ENCODE assay signal across 18 cellular contexts in genomic region chr1:228066891-228067654, GRCh38.
"Had no signal": no experiment of that assay in that cellular context is flagged by ENCODE, and none has a peak within 500 bp of the region (broad histone marks: within the 10 kb centered on the region; RNA-seq: fewer than 3 reads in every experiment).

No MANE protein-coding gene starts in this region.

- H3K27me3 ChIP-seq: thyroid gland had no signal

- H3K4me2 ChIP-seq: smooth muscle cell had no signal

- DNase-seq: activated B cell treated with CpG ODN at 0.5 μM for 24 hours; activated CD4-positive, alpha-beta T cell treated with anti-CD3 and anti-CD28 coated beads for 36 hours; activated CD4-positive, alpha-beta T cell treated with anti-CD3 and anti-CD28 coated beads, Interleukin-2, amount 50 U/mL, for 48 hours; activated naive CD8-positive, alpha-beta T cell treated with anti-CD3 and anti-CD28 coated beads for 36 hours; effector memory CD8-positive, alpha-beta T cell; hypothalamus; nephron progenitor cell; occipital lobe; stimulated activated CD4-positive, alpha-beta T cell treated with anti-CD3 and anti-CD28 coated beads, Interleukin-2, amount 100 ng/mL, for 48 hours; stimulated activated CD8-positive, alpha-beta memory T cell treated with anti-CD3 and anti-CD28 coated beads, Interleukin-4, amount 100 ng/mL, for 48 hours; stimulated activated naive CD4-positive, alpha-beta T cell treated with Interleukin-2 at 50 U/mL for 16 hours; T1000; thyroid gland had no signal

- H3K27ac ChIP-seq: breast epithelium, esophagus muscularis mucosa, sigmoid colon, thyroid gland had no signal

- H3K4me1 ChIP-seq: breast epithelium, esophagus muscularis mucosa, sigmoid colon, thyroid gland had no signal

- H3K9me3 ChIP-seq: breast epithelium, esophagus muscularis mucosa, mucosa of descending colon, sigmoid colon, thyroid gland had no signal

- H3K4me3 ChIP-seq: breast epithelium, esophagus muscularis mucosa, mucosa of descending colon, sigmoid colon, smooth muscle cell, thyroid gland had no signal

- H3K36me3 ChIP-seq: breast epithelium, esophagus muscularis mucosa, sigmoid colon, thyroid gland had no signal

- ATAC-seq: activated CD4-positive, alpha-beta T cell treated with anti-CD3 and anti-CD28 coated beads for 36 hours; effector memory CD8-positive, alpha-beta T cell; mucosa of descending colon had no signal
